ENCODE assay signal across 28 cellular contexts in the genomic region with DNA sequence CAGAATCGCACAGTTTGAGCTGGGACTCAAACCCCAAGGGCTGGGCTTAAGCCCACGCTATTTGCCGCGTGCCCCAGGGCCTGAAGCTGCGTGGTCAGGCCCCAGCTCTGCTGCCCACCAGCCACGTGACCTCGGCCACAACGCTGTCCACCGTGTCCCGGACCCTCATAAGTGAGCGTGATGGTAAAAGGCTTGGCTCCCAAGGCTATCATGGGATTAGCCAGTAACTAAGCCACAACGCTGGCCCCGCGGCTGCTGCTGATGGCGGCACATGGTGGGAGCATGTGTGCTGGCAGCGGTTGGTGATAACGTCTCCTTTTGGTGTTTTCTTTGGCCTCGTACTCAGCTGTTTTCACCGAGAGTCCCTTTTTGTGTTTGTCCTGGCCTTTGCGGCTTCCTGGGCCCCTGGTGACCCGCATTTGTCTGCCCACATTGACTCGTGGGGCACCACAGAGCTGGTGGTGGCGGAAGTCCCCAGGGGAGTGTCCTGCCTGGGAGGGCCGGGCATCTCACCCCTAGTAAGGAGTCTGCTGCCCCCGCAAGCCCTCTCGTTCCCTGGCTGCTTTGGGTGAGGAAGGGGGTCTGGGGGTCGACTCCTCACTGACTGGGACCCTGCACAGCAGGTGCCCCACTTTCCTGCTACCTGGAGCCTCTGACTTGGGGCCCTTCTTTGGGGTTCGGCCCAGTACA.
"Had no signal": no experiment of that assay in that cellular context is flagged by ENCODE, and none has a peak within 500 bp of the region (broad histone marks: within the 10 kb centered on the region; RNA-seq: fewer than 3 reads in every experiment).

No MANE protein-coding gene starts in this region.

- H3K27ac ChIP-seq: colonic mucosa, epithelial cell of prostate, esophagus squamous epithelium, gastrocnemius medialis, heart right ventricle, left lung, lower lobe of right lung had no signal

- H3K9me3 ChIP-seq: colonic mucosa had no signal

- H3K27me3 ChIP-seq: colonic mucosa had no signal

- H3K4me3 ChIP-seq: colonic mucosa, esophagus squamous epithelium, gastrocnemius medialis, heart right ventricle, left lung, lower lobe of right lung, mucosa of descending colon had no signal

- FAIRE-seq: endometrium, islet of Langerhans, keratinocyte had no signal

- H3K4me1 ChIP-seq: colonic mucosa, esophagus squamous epithelium, gastrocnemius medialis, heart right ventricle, left lung, lower lobe of right lung had no signal

- H3K27ac Mint-ChIP-seq: dendritic cell treated with granulocyte-macrophage colony-stimulating factor and Interleukin-4, amounts not matched to agents 40 ng/mL and 50 ng/mL, for 4 days; endodermal cell; mesothelial cell of epicardium; naive B cell had no signal

- H3K4me3 Mint-ChIP-seq: dendritic cell treated with granulocyte-macrophage colony-stimulating factor and Interleukin-4, amounts not matched to agents 40 ng/mL and 50 ng/mL, for 4 days; effector memory CD8-positive, alpha-beta T cell; endodermal cell; mesothelial cell of epicardium; naive B cell had no signal

- H3K36me3 ChIP-seq: colonic mucosa, gastrocnemius medialis, heart right ventricle, lower lobe of right lung had no signal

- H3K4me1 Mint-ChIP-seq: mesothelial cell of epicardium had no signal

- DNase-seq: colonic mucosa; cortex of kidney; effector CD8-positive, alpha-beta T cell; effector memory CD8-positive, alpha-beta T cell; endodermal cell; erythroblast; esophagus squamous epithelium; foreskin fibroblast; foreskin melanocyte; gastrocnemius medialis; glutamatergic neuron; head of caudate nucleus; hippocampal formation; left cardiac atrium; left ventricle myocardium superior; lower lobe of right lung; mesenchymal stem cell; mucosa of descending colon; naive B cell had no signal

- ATAC-seq: effector memory CD8-positive, alpha-beta T cell; esophagus mucosa; gastrocnemius medialis; heart right ventricle; left cardiac atrium; left lung; left ventricle myocardium superior; lower lobe of right lung; mucosa of descending colon had no signal

- H3K27me3 Mint-ChIP-seq: effector memory CD8-positive, alpha-beta T cell; naive B cell had no signal
